In genomic region chr3:149221783-149222517, GRCh38 we compare ENCODE assay signal across 13 cellular contexts. TPM values are rescaled to one million over a fixed set of nuclear protein-coding genes. Genes with fewer than 3 reads are reported as not detected.
DNase-seq lines count a peak whose midpoint lies in the region; ATAC-seq and TF ChIP-seq lines count a peak whose summit lies in the region.
"Had no signal": no experiment of that assay in that cellular context is flagged by ENCODE, and none has a peak within 500 bp of the region (broad histone marks: within the 10 kb centered on the region; RNA-seq: fewer than 3 reads in every experiment).

Gene CP, minus strand, starts transcription at chr3:149221829. Its CDS starts 37 bp downstream, at chr3:149221792.

- no peaks in the 10 kb centered on the region for H3K36me3 ChIP-seq in neuron (ENCODE audit: insufficient read depth, low read length)
- H3K36me3 ChIP-seq: upper lobe of right lung had no signal

- POLR2A ChIA-PET in GM10248 (lab: Yijun Ruan, JAX) = no interaction called here

- H3K9me3 ChIP-seq in right cardiac atrium (ENCODE audit: control insufficient read depth, low read length) (no peaks in the 10 kb centered on the region), neuron (ENCODE audit: low read length) (no peaks in the 10 kb centered on the region)
- H3K9me3 ChIP-seq: upper lobe of right lung had no signal

- H3K4me1 ChIP-seq in right cardiac atrium (ENCODE audit: control insufficient read depth, insufficient read depth, low read length) (no peaks in the 10 kb centered on the region), neuron (ENCODE audit: insufficient read depth, low read length) (peaks cover 37% of the 10 kb centered on the region)

- H3K27me3 ChIP-seq in right cardiac atrium (ENCODE audit: control insufficient read depth, insufficient read depth) = no peaks in the 10 kb centered on the region
- no peaks in the 10 kb centered on the region for H3K27me3 ChIP-seq in neuron (ENCODE audit: insufficient read depth, low read length)
- H3K27me3 ChIP-seq: upper lobe of right lung had no signal

- DNase-seq in right cardiac atrium (no peak), left ventricle myocardium superior (no peak), epithelial cell of proximal tubule (ENCODE audit: low read depth) (peak; percentile 70), GM10248 (ENCODE audit: extremely low spot score) (no peak), foreskin melanocyte (no peak), glomerular visceral epithelial cell (ENCODE audit: extremely low spot score) (no peak)
- DNase-seq: activated CD4-positive, alpha-beta T cell treated with anti-CD3 and anti-CD28 coated beads, Interleukin-2, amount 50 U/mL, for 1 hour; central memory CD4-positive, alpha-beta T cell; naive B cell; OCI-M1; upper lobe of right lung had no signal

- H3K27ac ChIP-seq in right cardiac atrium (ENCODE audit: low read length) = no peak within 1 kb of the TSS
- H3K27ac ChIP-seq: upper lobe of right lung had no signal

- intact Hi-C loops in right cardiac atrium (cut with DNase I) (no loop called here), left ventricle myocardium superior (cut with micrococcal nuclease) (no loop called here)

- H2AFZ ChIP-seq in neuron (ENCODE audit: low read depth, low read length) = peak within 1 kb of the TSS; percentile 21

- 44% methylated on average over 3 of the region's 3 CpGs for whole genome bisulfite sequencing in right cardiac atrium

- H3K4me3 ChIP-seq in right cardiac atrium (ENCODE audit: low read length) (peak within 1 kb of the TSS; percentile 47), epithelial cell of proximal tubule (ENCODE audit: low read depth, low read length) (peak within 1 kb of the TSS; percentile 39), neuron (ENCODE audit: low read length) (peak within 1 kb of the TSS; percentile 46)
- H3K4me3 ChIP-seq: upper lobe of right lung had no signal

- ATAC-seq in right cardiac atrium (peak; percentile 33 to 46), left ventricle myocardium superior (no peak), HG03432 (IDR thresholded peaks at IDR 0.05; ENCODE audit: unreplicated experiment) (no peak)
- ATAC-seq: upper lobe of right lung had no signal

- TF ChIP-seq CTCF in epithelial cell of proximal tubule (conservative IDR thresholded peaks at IDR 0.05; ENCODE audit: low read depth, low read length) (no peak), GM10248 (IDR thresholded peaks at IDR 0.05; ENCODE audit: control extremely low read depth, extremely low read depth, low read depth, missing control alignments) (no peak)

- CTCF ChIA-PET in GM10248 (lab: Yijun Ruan, JAX) = no interaction called here

RNA-seq across cellular contexts. Expression of gene CP, which starts in this region (rescaled TPM):
- total RNA-seq in right cardiac atrium = 10 to 100 TPM; 11.0 to 31.2 (median 27.5) TPM
- 14.5 TPM for polyA plus RNA-seq in right cardiac atrium
- total RNA-seq in left ventricle myocardium superior = 2.2 TPM
- total RNA-seq in epithelial cell of proximal tubule = not detected in 2 replicates

Comparison
In these comparisons a context has a peak if more than half of its experiments do, and no peak if none do; other contexts are left out.
1. ATAC-seq: peak in right cardiac atrium (2 of 2); none in left ventricle myocardium superior (single experiment) and HG03432 (single experiment).
2. Peak in DNase-seq and H3K4me3 ChIP-seq in epithelial cell of proximal tubule; RNA of the gene not detected or under 1 TPM.
3. Peak in every context shown above with its lines, with median percentiles within 50 percentile points of each other: H3K4me3 ChIP-seq.